7 cellular contexts compared by ENCODE assay signal in genomic region chr21:45183852-45184251, GRCh38.
"Had no signal": no experiment of that assay in that cellular context is flagged by ENCODE, and none has a peak within 500 bp of the region (broad histone marks: within the 10 kb centered on the region; RNA-seq: fewer than 3 reads in every experiment).

No MANE protein-coding gene starts in this region.

- H3K27ac Mint-ChIP-seq: IgD-negative memory B cell had no signal

- H3K27ac ChIP-seq: HL-60 had no signal

- H3K27me3 Mint-ChIP-seq: IgD-negative memory B cell had no signal

- DNase-seq: KBM-7, KG1 had no signal

- FAIRE-seq: HepG2, HTR-8/SVneo, K562 had no signal

- ATAC-seq: HepG2, K562 had no signal

- H3K4me3 ChIP-seq: K562 had no signal

- H3K4me3 Mint-ChIP-seq: IgD-negative memory B cell had no signal
